1 cellular context compared by ENCODE assay signal in genomic region chr18:24894880-24895279, GRCh38.
TF ChIP-seq lines count a peak whose summit lies in the region.

No MANE protein-coding gene starts in this region.

TF ChIP-seq in IMR-90, 13 proteins besides CTCF, POLR2A, EP300 and RAD21 (continued from another document):
- TF ChIP-seq USF2 (IDR thresholded peaks at IDR 0.05; ENCODE audit: low read depth, low read length) (no peak), RFX5 (IDR thresholded peaks at IDR 0.05; ENCODE audit: low read depth, low read length) (no peak), RCOR1 (IDR thresholded peaks at IDR 0.05; ENCODE audit: insufficient replicate concordance, low read length) (no peak), NFE2L2 (IDR thresholded peaks at IDR 0.05; ENCODE audit: low read depth, low read length) (no peak)
TF ChIP-seq in IMR-90: peak in this region for 0.
